2 cellular contexts compared by ENCODE assay signal in the genomic region with DNA sequence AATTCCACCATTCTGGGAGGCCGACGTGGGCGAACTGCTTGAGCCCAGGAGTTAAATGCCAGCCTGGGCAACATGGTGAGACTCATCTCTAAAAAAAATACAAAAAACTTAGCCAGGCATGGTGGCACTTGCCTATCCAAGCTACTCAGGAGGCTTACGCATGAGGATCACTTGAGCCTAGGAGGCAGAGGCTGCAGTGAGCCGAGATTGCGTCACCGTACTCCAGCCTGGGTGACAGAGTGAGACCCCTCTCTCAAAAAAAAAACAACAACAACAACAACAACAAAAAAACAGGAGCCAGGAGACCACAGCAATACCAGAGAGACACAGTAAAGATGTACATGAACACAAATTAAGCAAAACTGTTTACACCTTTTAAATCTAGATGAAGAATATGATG.
A peak's percentile ranks its signal among the peaks of the same experiment; 100 is the strongest.
TF ChIP-seq lines count a peak whose summit lies in the region.

No MANE protein-coding gene starts in this region.

TF ChIP-seq in IMR-90, 13 proteins besides CTCF, POLR2A, EP300 and RAD21:
- TF ChIP-seq RFX5 (IDR thresholded peaks at IDR 0.05; ENCODE audit: low read depth, low read length): no peak
- TF ChIP-seq CEBPB (IDR thresholded peaks at IDR 0.05; ENCODE audit: low read depth, low read length): peak; percentile 30; the same call in 1 of the 2 replicates

TF ChIP-seq in H1, 55 proteins besides CTCF, POLR2A, EP300 and RAD21:
- TF ChIP-seq HDAC2 (IDR thresholded peaks at IDR 0.05; ENCODE audit: borderline replicate concordance in 1 of 2, low read depth in 2 of 2, low read length in 2 of 2) (no peak), KDM4A (IDR thresholded peaks at IDR 0.05; ENCODE audit: low read depth, low read length, severe bottlenecking) (no peak), CHD1 (IDR thresholded peaks at IDR 0.05; ENCODE audit: low read depth, low read length) (no peak), RXRA (IDR thresholded peaks at IDR 0.05; ENCODE audit: insufficient read depth, low read depth, low read length) (no peak), CEBPB (IDR thresholded peaks at IDR 0.05; ENCODE audit: low read depth, low read length) (peak; percentile 81), MAFK (IDR thresholded peaks at IDR 0.05; ENCODE audit: low read depth, low read length) (no peak)
- TF ChIP-seq, protein P1, sequence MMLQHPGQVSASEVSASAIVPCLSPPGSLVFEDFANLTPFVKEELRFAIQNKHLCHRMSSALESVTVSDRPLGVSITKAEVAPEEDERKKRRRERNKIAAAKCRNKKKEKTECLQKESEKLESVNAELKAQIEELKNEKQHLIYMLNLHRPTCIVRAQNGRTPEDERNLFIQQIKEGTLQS (IDR thresholded peaks at IDR 0.05; ENCODE audit: insufficient read depth, low read depth, low read length): 0 out of 2 replicates have a peak, but pooled peaks have one; percentile 17
